ENCODE assay signal across 15 cellular contexts in genomic region chr1:208045410-208046252, GRCh38.
DNase-seq lines count a peak whose midpoint lies in the region; ATAC-seq and TF ChIP-seq lines count a peak whose summit lies in the region.
"Had no signal": no experiment of that assay in that cellular context is flagged by ENCODE, and none has a peak within 500 bp of the region (broad histone marks: within the 10 kb centered on the region; RNA-seq: fewer than 3 reads in every experiment).

No MANE protein-coding gene starts in this region.

- TF ChIP-seq CTCF in astrocyte of the cerebellum (IDR thresholded peaks at IDR 0.05; ENCODE audit: low read depth, low read length, missing control alignments) (peak; percentile 31), nephron progenitor cell (IDR thresholded peaks at IDR 0.05) (no peak)

- no peak overlapping the region for H3K4me3 ChIP-seq in astrocyte of the cerebellum (ENCODE audit: low read depth, low read length)
- H3K4me3 ChIP-seq: lung had no signal

- ATAC-seq in GM19397 (IDR thresholded peaks at IDR 0.05; ENCODE audit: unreplicated experiment), result no peak
- ATAC-seq in HG03565 (IDR thresholded peaks at IDR 0.05; ENCODE audit: unreplicated experiment), result no peak

- H3K4me1 Mint-ChIP-seq in nephron progenitor cell, result peaks cover 59% of the 10 kb centered on the region

- H3K27ac Mint-ChIP-seq in nephron progenitor cell, result peak overlapping the region; percentile 25
- H3K27ac Mint-ChIP-seq: activated naive CD8-positive, alpha-beta T cell treated with anti-CD3 and anti-CD28 coated beads, Interleukin-2, amount 10 ng/mL, durations not matched to agents 7 days and 5 days had no signal

- H3K27me3 Mint-ChIP-seq in nephron progenitor cell (ENCODE audit: low read depth, poor library complexity), result peaks cover 11% of the 10 kb centered on the region

- H3K4me3 Mint-ChIP-seq in nephron progenitor cell, result no peak overlapping the region

- DNase-seq in ACHN (peak; percentile 24), HT-29 (ENCODE audit: low spot score) (peak; percentile 15), astrocyte of the cerebellum (ENCODE audit: low read depth) (no peak), nephron progenitor cell (no peak), NCI-H2029 (lab: John Stamatoyannopoulos, UW) (no peak), NCI-H446 treated with DMSO at 0.1 percent for 48 hours (lab: John Stamatoyannopoulos, UW) (no peak)
- DNase-seq: activated CD4-positive, CD25-positive, alpha-beta regulatory T cell; activated naive CD8-positive, alpha-beta T cell treated with anti-CD3 and anti-CD28 coated beads, Interleukin-2, amount 10 ng/mL, durations not matched to agents 7 days and 5 days; DMS79; GOT3; stimulated activated CD4-positive, alpha-beta T cell treated with anti-CD3 and anti-CD28 coated beads, Interleukin-12 subunit alpha, Interleukin-12 subunit beta, amount 100 ng/mL, for 4 hours; SW 1271 had no signal

- no peaks in the 10 kb centered on the region for H3K9me3 Mint-ChIP-seq in nephron progenitor cell
- H3K9me3 Mint-ChIP-seq: activated naive CD8-positive, alpha-beta T cell treated with anti-CD3 and anti-CD28 coated beads, Interleukin-2, amount 10 ng/mL, durations not matched to agents 7 days and 5 days had no signal

- in situ Hi-C loops in ACHN (cut with HindIII; ENCODE audit: low pct_ligation_motif_present, low pct_unique_long_range_greater_than_20kb, low sequenced_read_pairs) (no loop called here), astrocyte of the cerebellum (cut with HindIII; ENCODE audit: low sequenced_read_pairs) (no loop called here)

- H3K36me3 Mint-ChIP-seq in nephron progenitor cell (ENCODE audit: low read depth), result peaks cover 56% of the 10 kb centered on the region
- H3K36me3 Mint-ChIP-seq: activated naive CD8-positive, alpha-beta T cell treated with anti-CD3 and anti-CD28 coated beads, Interleukin-2, amount 10 ng/mL, durations not matched to agents 7 days and 5 days had no signal

Comparison
In these comparisons a context has a peak if more than half of its experiments do, and no peak if none do; other contexts are left out.
1. DNase-seq: peak in ACHN (single experiment) and HT-29 (single experiment); none in astrocyte of the cerebellum (single experiment), nephron progenitor cell (single experiment), NCI-H2029 (single experiment) and NCI-H446 treated with DMSO at 0.1 percent for 48 hours (single experiment).